Comparison of ENCODE assay signal across 17 cellular contexts in genomic region chrX:42443267-42443666, GRCh38.
DNase-seq lines count a peak whose midpoint lies in the region; ATAC-seq and TF ChIP-seq lines count a peak whose summit lies in the region.
"Had no signal": no experiment of that assay in that cellular context is flagged by ENCODE, and none has a peak within 500 bp of the region (broad histone marks: within the 10 kb centered on the region; RNA-seq: fewer than 3 reads in every experiment).

No MANE protein-coding gene starts in this region.

- peaks cover 19% of the 10 kb centered on the region for H3K36me3 Mint-ChIP-seq in natural killer cell treated with Interleukin-12 subunit alpha and Interleukin-12 subunit beta and Interleukin-15 and Interleukin-18, amount 100 ng/mL, for 72 hours
- H3K36me3 Mint-ChIP-seq in natural killer cell, result peaks cover 14% of the 10 kb centered on the region
- H3K36me3 Mint-ChIP-seq in stimulated activated memory B cell treated with anti-CD40 and anti-IgM and Interleukin-4, amounts not matched to agents 10 μg/mL and 1 μg/mL and 100 μg/mL, for 72 hours, result peaks cover 6% of the 10 kb centered on the region
- no peaks in the 10 kb centered on the region for H3K36me3 Mint-ChIP-seq in effector memory CD8-positive, alpha-beta T cell (ENCODE audit: insufficient read depth)

- peaks cover 4% of the 10 kb centered on the region for H3K9me3 Mint-ChIP-seq in natural killer cell treated with Interleukin-12 subunit alpha and Interleukin-12 subunit beta and Interleukin-15 and Interleukin-18, amount 100 ng/mL, for 72 hours
- peaks cover 0 to 6% of the 10 kb centered on the region in 2 donors for H3K9me3 Mint-ChIP-seq in natural killer cell
- H3K9me3 Mint-ChIP-seq in stimulated activated memory B cell treated with anti-CD40 and anti-IgM and Interleukin-4, amounts not matched to agents 10 μg/mL and 1 μg/mL and 100 μg/mL, for 72 hours, result peaks cover 6% of the 10 kb centered on the region
- H3K9me3 Mint-ChIP-seq in effector memory CD8-positive, alpha-beta T cell, result no peaks in the 10 kb centered on the region

- H3K4me3 Mint-ChIP-seq in natural killer cell treated with Interleukin-12 subunit alpha and Interleukin-12 subunit beta and Interleukin-15 and Interleukin-18, amount 100 ng/mL, for 72 hours, result peak overlapping the region; percentile 56
- H3K4me3 Mint-ChIP-seq in natural killer cell, result no peak overlapping the region
- no peak overlapping the region for H3K4me3 Mint-ChIP-seq in stimulated activated memory B cell treated with anti-CD40 and anti-IgM and Interleukin-4, amounts not matched to agents 10 μg/mL and 1 μg/mL and 100 μg/mL, for 72 hours
- no peak overlapping the region for H3K4me3 Mint-ChIP-seq in effector memory CD8-positive, alpha-beta T cell
- H3K4me3 Mint-ChIP-seq: CD8-positive, alpha-beta memory T cell had no signal

- H3K4me1 Mint-ChIP-seq in natural killer cell treated with Interleukin-12 subunit alpha and Interleukin-12 subunit beta and Interleukin-15 and Interleukin-18, amount 100 ng/mL, for 72 hours (ENCODE audit: low read depth in 2 of 2), result peaks cover 8 to 14% of the 10 kb centered on the region in 2 donors
- H3K4me1 Mint-ChIP-seq in natural killer cell, result peaks cover 0 to 3% of the 10 kb centered on the region in 2 donors
- H3K4me1 Mint-ChIP-seq in stimulated activated memory B cell treated with anti-CD40 and anti-IgM and Interleukin-4, amounts not matched to agents 10 μg/mL and 1 μg/mL and 100 μg/mL, for 72 hours, result peaks cover 7% of the 10 kb centered on the region
- H3K4me1 Mint-ChIP-seq in effector memory CD8-positive, alpha-beta T cell (ENCODE audit: low read depth in 2 of 2), result peaks cover 0 to 4% of the 10 kb centered on the region in 2 donors

- peak overlapping the region; percentile 13 to 79 for H3K27ac Mint-ChIP-seq in natural killer cell treated with Interleukin-12 subunit alpha and Interleukin-12 subunit beta and Interleukin-15 and Interleukin-18, amount 100 ng/mL, for 72 hours
- no peak overlapping the region for H3K27ac Mint-ChIP-seq in natural killer cell
- peak overlapping the region; percentile 60 for H3K27ac Mint-ChIP-seq in stimulated activated memory B cell treated with anti-CD40 and anti-IgM and Interleukin-4, amounts not matched to agents 10 μg/mL and 1 μg/mL and 100 μg/mL, for 72 hours
- H3K27ac Mint-ChIP-seq in effector memory CD8-positive, alpha-beta T cell, result no peak overlapping the region
- H3K27ac Mint-ChIP-seq: CD8-positive, alpha-beta memory T cell had no signal

- DNase-seq in natural killer cell treated with Interleukin-12 subunit alpha and Interleukin-12 subunit beta and Interleukin-15 and Interleukin-18, amount 100 ng/mL, for 72 hours (ENCODE audit: low spot score), result peak; percentile 60
- no peak for DNase-seq in natural killer cell
- DNase-seq in dedifferentiated amniotic fluid mesenchymal stem cell (ENCODE audit: extremely low spot score), result no peak
- DNase-seq in effector memory CD8-positive, alpha-beta T cell, result no peak
- DNase-seq in DMS 273 treated with DMSO at 0.1 percent for 48 hours (lab: John Stamatoyannopoulos, UW), result no peak
- DNase-seq: 8988T; AML-193; Caco-2; CD8-positive, alpha-beta memory T cell; DMS53; GM23248; Kasumi-1 had no signal

- no peak for TF ChIP-seq CTCF in natural killer cell (IDR thresholded peaks at IDR 0.05)

- ATAC-seq in natural killer cell treated with Interleukin-12 subunit alpha and Interleukin-12 subunit beta and Interleukin-15 and Interleukin-18, amount 100 ng/mL, for 72 hours, result peak in 1 of 2 donors; percentile 66
- ATAC-seq in natural killer cell, result no peak
- peak; percentile 47 for ATAC-seq in GM21723 (IDR thresholded peaks at IDR 0.05; ENCODE audit: unreplicated experiment)
- peak; percentile 67 for ATAC-seq in HG02870 (IDR thresholded peaks at IDR 0.05; ENCODE audit: unreplicated experiment)
- ATAC-seq in stimulated activated memory B cell treated with anti-CD40 and anti-IgM and Interleukin-4, amounts not matched to agents 10 μg/mL and 1 μg/mL and 100 μg/mL, for 72 hours, result no peak
- no peak for ATAC-seq in effector memory CD8-positive, alpha-beta T cell (replicated peaks)
- ATAC-seq: HCT116, K562 had no signal

- intact Hi-C loops in natural killer cell (cut with micrococcal nuclease), result no loop called here

- H3K27me3 Mint-ChIP-seq in natural killer cell treated with Interleukin-12 subunit alpha and Interleukin-12 subunit beta and Interleukin-15 and Interleukin-18, amount 100 ng/mL, for 72 hours, result peaks cover 0 to 14% of the 10 kb centered on the region in 2 donors
- H3K27me3 Mint-ChIP-seq in natural killer cell (ENCODE audit: low read depth in 2 of 2), result peaks cover 2 to 16% of the 10 kb centered on the region in 2 donors
- H3K27me3 Mint-ChIP-seq in stimulated activated memory B cell treated with anti-CD40 and anti-IgM and Interleukin-4, amounts not matched to agents 10 μg/mL and 1 μg/mL and 100 μg/mL, for 72 hours, result no peaks in the 10 kb centered on the region
- no peaks in the 10 kb centered on the region for H3K27me3 Mint-ChIP-seq in effector memory CD8-positive, alpha-beta T cell
- H3K27me3 Mint-ChIP-seq: CD8-positive, alpha-beta memory T cell had no signal

Comparison
In these comparisons a context has a peak if more than half of its experiments do, and no peak if none do; other contexts are left out.
1. H3K27ac Mint-ChIP-seq: peak in natural killer cell treated with Interleukin-12 subunit alpha and Interleukin-12 subunit beta and Interleukin-15 and Interleukin-18, amount 100 ng/mL, for 72 hours (2 of 2) and stimulated activated memory B cell treated with anti-CD40 and anti-IgM and Interleukin-4, amounts not matched to agents 10 μg/mL and 1 μg/mL and 100 μg/mL, for 72 hours (single experiment); none in natural killer cell (0 of 2) and effector memory CD8-positive, alpha-beta T cell (0 of 2).
2. ATAC-seq: peak in GM21723 (single experiment) and HG02870 (single experiment); none in natural killer cell (0 of 3), stimulated activated memory B cell treated with anti-CD40 and anti-IgM and Interleukin-4, amounts not matched to agents 10 μg/mL and 1 μg/mL and 100 μg/mL, for 72 hours (single experiment) and effector memory CD8-positive, alpha-beta T cell (single experiment).